16 cellular contexts compared by ENCODE assay signal in the genomic region with DNA sequence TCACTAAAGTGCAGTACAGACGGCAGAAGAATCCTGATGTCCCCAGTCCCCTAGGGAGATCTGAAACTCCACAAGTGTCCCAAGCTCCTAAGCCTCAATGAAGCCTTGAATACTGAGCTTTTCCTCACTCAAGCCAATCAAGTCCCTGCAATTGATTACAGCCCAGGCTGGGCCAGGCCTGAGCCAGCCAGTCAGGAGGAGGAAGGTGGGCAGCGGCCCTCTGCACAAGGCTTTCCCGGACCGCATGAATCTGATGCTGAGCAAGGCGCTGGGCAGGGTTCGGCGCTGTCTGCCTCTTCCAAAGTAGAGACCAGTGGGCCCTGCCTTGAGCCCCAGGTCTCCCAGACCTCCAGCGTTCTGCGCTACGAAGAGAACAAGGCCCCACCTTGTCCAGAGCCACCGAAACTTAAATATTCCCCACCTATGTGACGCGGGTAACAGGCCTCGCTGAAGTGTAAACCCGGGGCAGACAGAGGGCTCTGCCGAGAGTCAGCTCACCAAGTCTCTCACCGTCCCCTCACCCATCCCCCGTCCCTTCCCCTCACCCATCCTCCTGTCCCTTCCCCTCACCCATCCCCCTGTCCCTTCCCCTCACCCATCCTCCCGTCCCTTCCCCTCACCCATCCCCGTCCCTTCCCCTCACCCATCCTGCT.
DNase-seq lines count a peak whose midpoint lies in the region; ATAC-seq lines count a peak whose summit lies in the region.
"Had no signal": no experiment of that assay in that cellular context is flagged by ENCODE, and none has a peak within 500 bp of the region (broad histone marks: within the 10 kb centered on the region; RNA-seq: fewer than 3 reads in every experiment).

No MANE protein-coding gene starts in this region.

- no peaks in the 10 kb centered on the region for H3K36me3 ChIP-seq in iPS-15b (ENCODE audit: control insufficient read depth, insufficient read depth, low read length)

- DNase-seq in T-helper 2 cell treated with Interferon-gamma antibody and Interleukin-4, amounts not matched to agents 5 μg/mL and 100 μg/mL, for 36 hours (ENCODE audit: low spot score), result no peak
- no peak for DNase-seq in T-helper 2 cell
- no peak for DNase-seq in central memory CD8-positive, alpha-beta T cell (ENCODE audit: low spot score in 2 of 2)
- DNase-seq in cardiac septum (ENCODE audit: low spot score), result no peak
- DNase-seq: CD8-positive, alpha-beta T cell; COR-L47; DMS153; DMS79 treated with DMSO at 0.1 percent for 48 hours; EL; GOT3; IMR-90 had no signal

- H3K4me1 Mint-ChIP-seq in T-helper 2 cell treated with Interferon-gamma antibody and Interleukin-4, amounts not matched to agents 5 μg/mL and 100 μg/mL, for 36 hours (ENCODE audit: low read depth), result peaks cover 11% of the 10 kb centered on the region
- peaks cover 7% of the 10 kb centered on the region for H3K4me1 Mint-ChIP-seq in central memory CD8-positive, alpha-beta T cell

- no peak overlapping the region for H3K4me3 Mint-ChIP-seq in T-helper 2 cell treated with Interferon-gamma antibody and Interleukin-4, amounts not matched to agents 5 μg/mL and 100 μg/mL, for 36 hours
- no peak overlapping the region for H3K4me3 Mint-ChIP-seq in central memory CD8-positive, alpha-beta T cell
- H3K4me3 Mint-ChIP-seq: CD14-positive monocyte; CD8-positive, alpha-beta T cell had no signal

- no peaks in the 10 kb centered on the region for H3K27me3 ChIP-seq in iPS-15b (ENCODE audit: control insufficient read depth, insufficient read depth, low read length)

- no peaks in the 10 kb centered on the region for H3K9me3 Mint-ChIP-seq in T-helper 2 cell treated with Interferon-gamma antibody and Interleukin-4, amounts not matched to agents 5 μg/mL and 100 μg/mL, for 36 hours
- no peaks in the 10 kb centered on the region for H3K9me3 Mint-ChIP-seq in central memory CD8-positive, alpha-beta T cell
- H3K9me3 Mint-ChIP-seq: CD8-positive, alpha-beta T cell had no signal

- H3K9me3 ChIP-seq in iPS-15b (ENCODE audit: control insufficient read depth, insufficient read depth, low read length), result no peaks in the 10 kb centered on the region

- no peaks in the 10 kb centered on the region for H3K27me3 Mint-ChIP-seq in T-helper 2 cell treated with Interferon-gamma antibody and Interleukin-4, amounts not matched to agents 5 μg/mL and 100 μg/mL, for 36 hours (ENCODE audit: low read depth)
- H3K27me3 Mint-ChIP-seq in central memory CD8-positive, alpha-beta T cell, result no peaks in the 10 kb centered on the region

- H3K9ac ChIP-seq in iPS-15b (ENCODE audit: low read depth, low read length), result peak overlapping the region; percentile 70

- H3K4me1 ChIP-seq in iPS-15b (ENCODE audit: control insufficient read depth, insufficient read depth, low read length), result peaks cover 13% of the 10 kb centered on the region

- peak overlapping the region; percentile 10 for H3K27ac Mint-ChIP-seq in T-helper 2 cell treated with Interferon-gamma antibody and Interleukin-4, amounts not matched to agents 5 μg/mL and 100 μg/mL, for 36 hours
- peak overlapping the region; percentile 72 for H3K27ac Mint-ChIP-seq in central memory CD8-positive, alpha-beta T cell (ENCODE audit: low read depth)
- H3K27ac Mint-ChIP-seq: CD14-positive monocyte; CD8-positive, alpha-beta T cell had no signal

- no peak for ATAC-seq in central memory CD8-positive, alpha-beta T cell (replicated peaks; ENCODE audit: extremely low read depth, poor library complexity, severe bottlenecking)
- no peak for ATAC-seq in GM18873 (IDR thresholded peaks at IDR 0.05; ENCODE audit: low FRiP score, unreplicated experiment)
- no peak for ATAC-seq in HG02970 (IDR thresholded peaks at IDR 0.05; ENCODE audit: low FRiP score, unreplicated experiment)
- ATAC-seq: HCT116 had no signal

- H3K36me3 Mint-ChIP-seq in T-helper 2 cell treated with Interferon-gamma antibody and Interleukin-4, amounts not matched to agents 5 μg/mL and 100 μg/mL, for 36 hours (ENCODE audit: low read depth), result no peaks in the 10 kb centered on the region
- H3K36me3 Mint-ChIP-seq in central memory CD8-positive, alpha-beta T cell (ENCODE audit: insufficient read depth), result peaks cover 2% of the 10 kb centered on the region
- H3K36me3 Mint-ChIP-seq: CD14-positive monocyte; CD8-positive, alpha-beta T cell had no signal

- no peak overlapping the region for H3K4me3 ChIP-seq in iPS-15b (ENCODE audit: low read depth, low read length)

- intact Hi-C loops in cardiac septum (cut with DNase I), result no loop called here
